8 cellular contexts compared by ENCODE assay signal in the genomic region with DNA sequence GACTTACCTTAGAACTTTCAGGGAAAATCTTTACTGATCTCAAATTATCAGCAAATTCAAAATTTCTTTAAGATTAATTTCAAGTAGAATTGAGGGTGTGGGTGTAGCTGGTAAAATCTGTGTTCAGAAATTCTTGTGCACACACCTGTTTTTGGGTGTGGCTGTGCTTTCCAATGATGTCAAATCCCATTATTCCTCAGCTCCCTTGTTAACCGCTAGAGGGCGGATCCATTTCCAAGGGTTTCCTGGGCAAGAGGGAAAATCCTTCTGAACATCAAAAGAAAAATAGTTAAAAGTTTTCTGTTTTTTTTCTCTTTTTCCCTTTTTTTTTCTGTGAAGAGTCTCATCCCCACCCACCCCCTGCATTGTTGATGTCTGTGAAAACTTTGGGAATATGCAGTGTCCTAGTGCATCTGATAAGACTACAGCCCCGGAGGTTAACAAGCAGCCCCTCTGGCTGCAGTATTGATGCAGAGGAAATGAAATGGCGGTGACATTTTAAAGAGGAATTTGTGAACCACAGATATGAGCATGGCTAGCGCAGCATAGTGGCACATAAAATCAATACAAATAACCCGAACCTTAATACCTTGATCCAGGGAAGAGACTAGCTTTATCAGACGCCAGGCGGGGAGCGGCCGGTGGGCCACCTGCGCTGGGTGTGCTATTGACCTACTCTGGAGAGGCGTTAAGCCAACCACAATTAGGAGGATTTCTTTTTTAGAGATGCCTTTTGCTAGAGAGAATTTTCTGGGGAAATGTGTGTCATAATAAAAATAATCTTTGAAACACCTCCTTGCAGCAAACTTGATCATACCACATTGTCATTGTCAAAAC.
DNase-seq lines count a peak whose midpoint lies in the region; ATAC-seq and TF ChIP-seq lines count a peak whose summit lies in the region.

No MANE protein-coding gene starts in this region.

- H3K27me3 ChIP-seq in Caco-2 (replicated peaks; ENCODE audit: control insufficient read depth, insufficient read depth, low read length) = no peaks in the 10 kb centered on the region; the same call in 1 of the 2 replicates
- H3K27me3 ChIP-seq in mesendoderm (ENCODE audit: insufficient read depth, low read length, poor library complexity) = peaks cover 1% of the 10 kb centered on the region

- H3K9ac ChIP-seq in mesendoderm (ENCODE audit: low read length) = no peak overlapping the region

- no CpG with 5 or more reads among the region's 12 CpGs for WGBS in mesendoderm (ENCODE audit: extremely low coverage, insufficient coverage, low lambda C conversion rate)

- CTCF ChIA-PET in Caco-2 (lab: Charles Lee) = interaction anchor here (0.7 to 2.4 kb wide), 15 partner anchors 9 to 232 kb away, joined by 3 to 19 read pairs (median 3); a partner anchor contains a TSS

- no peak overlapping the region for H2BK15ac ChIP-seq in mesendoderm (replicated peaks; ENCODE audit: low read depth)

- no TSS peak for BruUV-seq in Caco-2 (replicated peaks; lab: Mats Ljungman, UMichigan)

- H3K4me1 ChIP-seq in Caco-2 = no peaks in the 10 kb centered on the region
- no peaks in the 10 kb centered on the region for H3K4me1 ChIP-seq in mesendoderm (ENCODE audit: control insufficient read depth, low read depth, low read length)

- no peak overlapping the region for H2BK5ac ChIP-seq in mesendoderm (ENCODE audit: low read length)

- H3K56ac ChIP-seq in mesendoderm (ENCODE audit: low read length) = no peak overlapping the region

- no peak overlapping the region for H3K23ac ChIP-seq in mesendoderm (ENCODE audit: low read length)

- TF ChIP-seq CTCF in Caco-2 (IDR thresholded peaks at IDR 0.05; ENCODE audit: insufficient read depth in 1 of 2, low read depth in 1 of 2, low read length in 1 of 2, severe bottlenecking in 1 of 2, unreplicated experiment in 1 of 2) (peak; percentile 80 to 89), brain (conservative IDR thresholded peaks at IDR 0.05) (peak; percentile 48 to 75)

- DNase-seq in Caco-2 (peak; percentile 58 to 67), M059J (ENCODE audit: low read depth) (peak; percentile 48), mesendoderm (peak; percentile 50), T1000 (lab: John Stamatoyannopoulos, UW) (no peak), SKM-1 treated with dmso at 0.1 percent for 144 hours (lab: John Stamatoyannopoulos, UW; ENCODE audit: unreplicated experiment) (no peak)
- no peak for DNase-seq in activated CD4-positive, CD25-positive, alpha-beta regulatory T cell treated with anti-CD3 and anti-CD28 coated beads, Interleukin-2, amount 50 U/mL, for 72 hours

- POLR2A ChIA-PET in Caco-2 (lab: Charles Lee) = interaction anchor here (0.5 to 0.9 kb wide), 3 partner anchors 50 to 131 kb away, joined by 3 to 8 read pairs (median 6); a partner anchor contains a TSS

- H2AK5ac ChIP-seq in mesendoderm (ENCODE audit: low read length) = no peak overlapping the region

- H3K9me3 Mint-ChIP-seq in Caco-2 (ENCODE audit: unreplicated experiment) (no peaks in the 10 kb centered on the region), brain (peaks cover 0 to 2% (median 0%) of the 10 kb centered on the region in 5 experiments)

- ATAC-seq in HG02938 (IDR thresholded peaks at IDR 0.05; ENCODE audit: unreplicated experiment) = no peak

- H3K36me3 Mint-ChIP-seq in Caco-2 (ENCODE audit: insufficient read depth, unreplicated experiment) (no peaks in the 10 kb centered on the region), brain (no peaks in the 10 kb centered on the region)

- H3K79me1 ChIP-seq in mesendoderm (ENCODE audit: low read length) = no peaks in the 10 kb centered on the region

- H3K4me1 Mint-ChIP-seq in Caco-2 (ENCODE audit: low read depth, unreplicated experiment) = peaks cover 7% of the 10 kb centered on the region
- H3K4me1 Mint-ChIP-seq in brain = no peaks in the 10 kb centered on the region

- H3K36me3 ChIP-seq in Caco-2 (ENCODE audit: control insufficient read depth, insufficient read depth, low read length) (no peaks in the 10 kb centered on the region), mesendoderm (ENCODE audit: control insufficient read depth, insufficient read depth, low read length) (no peaks in the 10 kb centered on the region)

- H3K4me3 ChIP-seq in Caco-2 (ENCODE audit: low read depth, low read length) = no peak overlapping the region
- H3K4me3 ChIP-seq in mesendoderm (ENCODE audit: low read length) = no peak overlapping the region

- H3K9me3 ChIP-seq in Caco-2 = no peaks in the 10 kb centered on the region

- H3K4me3 Mint-ChIP-seq in Caco-2 (ENCODE audit: unreplicated experiment) (no peak overlapping the region), brain (no peak overlapping the region)

- H3K27ac Mint-ChIP-seq in Caco-2 (ENCODE audit: unreplicated experiment) (no peak overlapping the region), brain (no peak overlapping the region)

- no peak overlapping the region for H2BK120ac ChIP-seq in mesendoderm (ENCODE audit: low read depth, low read length)

- H3K27me3 Mint-ChIP-seq in Caco-2 (ENCODE audit: insufficient read depth, unreplicated experiment) (peaks cover 10% of the 10 kb centered on the region), brain (peaks cover 31% of the 10 kb centered on the region)

- H3K4ac ChIP-seq in mesendoderm (ENCODE audit: low read depth, low read length) = no peak overlapping the region

- no peak overlapping the region for H3K4me2 ChIP-seq in mesendoderm (ENCODE audit: low read length)

- H3K79me2 ChIP-seq in mesendoderm (ENCODE audit: control insufficient read depth, insufficient read depth, low read length) = no peaks in the 10 kb centered on the region

- H4K5ac ChIP-seq in mesendoderm (ENCODE audit: low read length) = no peak overlapping the region

- H3K18ac ChIP-seq in mesendoderm (ENCODE audit: low read length) = no peak overlapping the region

- H3K27ac ChIP-seq in mesendoderm (ENCODE audit: low read depth, low read length) = no peak overlapping the region

- H4K8ac ChIP-seq in mesendoderm (ENCODE audit: low read depth, low read length) = no peak overlapping the region

- intact Hi-C loops in Caco-2 (cut with micrococcal nuclease; ENCODE audit: unreplicated experiment) = loop anchor here (1.0 to 2.0 kb wide), 8 partner anchors 17 to 231 kb away; a partner anchor contains a TSS

Comparison
In these comparisons a context has a peak if more than half of its experiments do, and no peak if none do; other contexts are left out.
1. DNase-seq: peak in Caco-2 (2 of 2), M059J (single experiment) and mesendoderm (single experiment); none in T1000 (single experiment), activated CD4-positive, CD25-positive, alpha-beta regulatory T cell treated with anti-CD3 and anti-CD28 coated beads, Interleukin-2, amount 50 U/mL, for 72 hours (single experiment) and SKM-1 treated with dmso at 0.1 percent for 144 hours (single experiment).